Comparison of ENCODE assay signal across 1 cellular context in the genomic region with DNA sequence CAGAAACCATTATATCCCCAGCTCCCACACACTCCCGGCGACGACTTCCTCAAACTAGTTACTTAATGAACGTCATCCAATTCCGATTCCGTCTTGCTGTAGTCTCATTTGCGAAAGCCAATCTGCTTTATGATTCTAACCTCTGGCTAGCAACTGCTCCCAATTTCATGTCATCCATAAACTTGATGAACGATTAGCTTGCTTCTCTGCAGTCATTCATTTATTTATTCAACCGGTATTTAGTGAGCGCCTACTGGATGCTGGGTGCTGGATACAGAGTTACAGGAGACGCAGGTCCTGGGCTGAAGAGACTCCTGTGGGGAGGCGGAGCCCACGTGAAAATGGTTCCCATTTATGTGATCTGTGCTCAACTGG.
TF ChIP-seq lines count a peak whose summit lies in the region.

No MANE protein-coding gene starts in this region.

TF ChIP-seq in HEK293, 187 proteins besides CTCF, POLR2A, EP300 and RAD21 (continued from another document):
- TF ChIP-seq, protein P1, sequence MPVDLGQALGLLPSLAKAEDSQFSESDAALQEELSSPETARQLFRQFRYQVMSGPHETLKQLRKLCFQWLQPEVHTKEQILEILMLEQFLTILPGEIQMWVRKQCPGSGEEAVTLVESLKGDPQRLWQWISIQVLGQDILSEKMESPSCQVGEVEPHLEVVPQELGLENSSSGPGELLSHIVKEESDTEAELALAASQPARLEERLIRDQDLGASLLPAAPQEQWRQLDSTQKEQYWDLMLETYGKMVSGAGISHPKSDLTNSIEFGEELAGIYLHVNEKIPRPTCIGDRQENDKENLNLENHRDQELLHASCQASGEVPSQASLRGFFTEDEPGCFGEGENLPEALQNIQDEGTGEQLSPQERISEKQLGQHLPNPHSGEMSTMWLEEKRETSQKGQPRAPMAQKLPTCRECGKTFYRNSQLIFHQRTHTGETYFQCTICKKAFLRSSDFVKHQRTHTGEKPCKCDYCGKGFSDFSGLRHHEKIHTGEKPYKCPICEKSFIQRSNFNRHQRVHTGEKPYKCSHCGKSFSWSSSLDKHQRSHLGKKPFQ (tag by site-specific recombination; IDR thresholded peaks at IDR 0.05), result no peak
- TF ChIP-seq, protein P2, sequence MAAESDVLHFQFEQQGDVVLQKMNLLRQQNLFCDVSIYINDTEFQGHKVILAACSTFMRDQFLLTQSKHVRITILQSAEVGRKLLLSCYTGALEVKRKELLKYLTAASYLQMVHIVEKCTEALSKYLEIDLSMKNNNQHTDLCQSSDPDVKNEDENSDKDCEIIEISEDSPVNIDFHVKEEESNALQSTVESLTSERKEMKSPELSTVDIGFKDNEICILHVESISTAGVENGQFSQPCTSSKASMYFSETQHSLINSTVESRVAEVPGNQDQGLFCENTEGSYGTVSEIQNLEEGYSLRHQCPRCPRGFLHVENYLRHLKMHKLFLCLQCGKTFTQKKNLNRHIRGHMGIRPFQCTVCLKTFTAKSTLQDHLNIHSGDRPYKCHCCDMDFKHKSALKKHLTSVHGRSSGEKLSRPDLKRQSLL (tag by site-specific recombination; IDR thresholded peaks at IDR 0.05), result no peak
- peak; percentile 54 for TF ChIP-seq ZBTB21 (tag by site-specific recombination; IDR thresholded peaks at IDR 0.05)
- no peak; the same call in 1 of the 2 replicates for TF ChIP-seq FEZF1 (tag by site-specific recombination; IDR thresholded peaks at IDR 0.05)
- TF ChIP-seq ZNF837 (tag by site-specific recombination; IDR thresholded peaks at IDR 0.05), result no peak
- TF ChIP-seq ZNF521 (tag by site-specific recombination; IDR thresholded peaks at IDR 0.05), result no peak
